In genomic region chr3:197736010-197736490, GRCh38 we compare ENCODE assay signal across 8 cellular contexts. TPM values are rescaled to one million over a fixed set of nuclear protein-coding genes. Genes with fewer than 3 reads are reported as not detected.
DNase-seq lines count a peak whose midpoint lies in the region; ATAC-seq and TF ChIP-seq lines count a peak whose summit lies in the region.

No MANE protein-coding gene starts in this region.

- TF ChIP-seq CTCF in mucosa of descending colon (IDR thresholded peaks at IDR 0.05) = no peak

- H3K4me3 ChIP-seq in endocrine pancreas (ENCODE audit: control insufficient read depth, insufficient read depth, low read length) (peak overlapping the region; percentile 76), mucosa of descending colon (peak overlapping the region; percentile 87), subcutaneous abdominal adipose tissue (ENCODE audit: low read depth in 1 of 5, low read length in 5 of 5) (peak overlapping the region; percentile 74 to 97 (median 81))

- H3K9ac ChIP-seq in endocrine pancreas (ENCODE audit: control insufficient read depth, insufficient read depth, low read length) (peak overlapping the region; percentile 97), subcutaneous abdominal adipose tissue (ENCODE audit: low read length in 5 of 5) (peak overlapping the region; percentile 22 to 89 (median 81))

- peak overlapping the region; percentile 37 for H3K27ac ChIP-seq in subcutaneous abdominal adipose tissue (ENCODE audit: low read depth, low read length)

- H3K36me3 ChIP-seq in endocrine pancreas (ENCODE audit: control insufficient read depth, insufficient read depth, low read length) (no peaks in the 10 kb centered on the region), mucosa of descending colon (ENCODE audit: low read depth) (no peaks in the 10 kb centered on the region), subcutaneous abdominal adipose tissue (ENCODE audit: control insufficient read depth in 5 of 5, insufficient read depth in 5 of 5, low read length in 5 of 5) (peaks cover 0 to 2% (median 0%) of the 10 kb centered on the region in 5 donors)

- ATAC-seq in mucosa of descending colon (peak; percentile 37), HG02970 (IDR thresholded peaks at IDR 0.05; ENCODE audit: low FRiP score, unreplicated experiment) (no peak)

- H3K4me1 ChIP-seq in endocrine pancreas (ENCODE audit: control insufficient read depth, insufficient read depth, low read length) (no peaks in the 10 kb centered on the region), mucosa of descending colon (ENCODE audit: low read depth) (peaks cover 9% of the 10 kb centered on the region), subcutaneous abdominal adipose tissue (ENCODE audit: control insufficient read depth in 5 of 5, insufficient read depth in 5 of 5, low read length in 5 of 5) (peaks cover 3 to 26% (median 23%) of the 10 kb centered on the region in 5 donors)

- H3K27me3 ChIP-seq in endocrine pancreas (ENCODE audit: control insufficient read depth, insufficient read depth, low read length) = no peaks in the 10 kb centered on the region
- H3K27me3 ChIP-seq in subcutaneous abdominal adipose tissue (ENCODE audit: control insufficient read depth in 5 of 5, insufficient read depth in 4 of 5, low read length in 5 of 5) = no peaks in the 10 kb centered on the region

- DNase-seq in EL (peak; percentile 56), HuH-7 (ENCODE audit: low spot score) (peak; percentile 55), mucosa of descending colon (peak; percentile 53 to 65 (median 54)), NCI-H2196 treated with DMSO at 0.1 percent for 48 hours (lab: John Stamatoyannopoulos, UW; ENCODE audit: unreplicated experiment) (no peak)
- peak; percentile 35 to 37 for DNase-seq in activated CD4-positive, alpha-beta T cell treated with anti-CD3 and anti-CD28 coated beads, Interleukin-2, amount 50 U/mL, for 24 hours (ENCODE audit: low read depth in 1 of 2, low spot score in 1 of 2)

- intact Hi-C loops in mucosa of descending colon (cut with DNase I, micrococcal nuclease) = no loop called here

- H3K9me3 ChIP-seq in endocrine pancreas (ENCODE audit: control insufficient read depth, low read length) (no peaks in the 10 kb centered on the region), mucosa of descending colon (no peaks in the 10 kb centered on the region), subcutaneous abdominal adipose tissue (ENCODE audit: control insufficient read depth in 5 of 5, low read length in 5 of 5) (no peaks in the 10 kb centered on the region)

RNA-seq across cellular contexts. Expression of gene RUBCN, which starts 0.7 kb away (rescaled TPM):
- 10 to 100 TPM; 18.8 to 27.6 (median 23.5) TPM for total RNA-seq in mucosa of descending colon

RNA-seq across cellular contexts. Expression of gene FYTTD1, which starts 13.6 kb away (rescaled TPM):
- total RNA-seq in mucosa of descending colon = 10 to 100 TPM; 25.1 to 67.2 (median 30.6) TPM

RNA-seq across cellular contexts. Expression of gene LRCH3, which starts 55.0 kb away (rescaled TPM):
- total RNA-seq in mucosa of descending colon = 10 to 100 TPM; 33.3 to 57.6 (median 46.0) TPM
